ENCODE assay signal across 3 cellular contexts in genomic region chr11:69880803-69881445, GRCh38.
TF ChIP-seq lines count a peak whose summit lies in the region.

No MANE protein-coding gene starts in this region.

TF ChIP-seq in HepG2, 621 proteins besides CTCF, POLR2A, EP300 and RAD21 (continues in another document):
- TF ChIP-seq ZSCAN30 (CRISPR knock-in tag; IDR thresholded peaks at IDR 0.05) (no peak), PRMT3 (CRISPR knock-in tag; IDR thresholded peaks at IDR 0.05; ENCODE audit: borderline replicate concordance, low read depth) (no peak), ZNF414 (CRISPR knock-in tag; IDR thresholded peaks at IDR 0.05) (no peak), FLYWCH1 (CRISPR knock-in tag; IDR thresholded peaks at IDR 0.05) (no peak), AKNA (CRISPR knock-in tag; IDR thresholded peaks at IDR 0.05; ENCODE audit: borderline replicate concordance) (no peak), ZNF207 (IDR thresholded peaks at IDR 0.05; ENCODE audit: borderline replicate concordance) (no peak), ZNF224 (CRISPR knock-in tag; IDR thresholded peaks at IDR 0.05) (no peak), PHF8 (CRISPR knock-in tag; IDR thresholded peaks at IDR 0.05) (no peak), HIC2 (CRISPR knock-in tag; IDR thresholded peaks at IDR 0.05; ENCODE audit: low read depth) (no peak)

TF ChIP-seq in H1, 55 proteins besides CTCF, POLR2A, EP300 and RAD21 (continues in another document):
- TF ChIP-seq E2F6 (IDR thresholded peaks at IDR 0.05), result no peak
- TF ChIP-seq CHD7 (IDR thresholded peaks at IDR 0.05; ENCODE audit: insufficient replicate concordance, low read length), result no peak
- no peak for TF ChIP-seq RBBP5 (IDR thresholded peaks at IDR 0.05; ENCODE audit: borderline replicate concordance, low read depth, low read length)
- TF ChIP-seq USF2 (IDR thresholded peaks at IDR 0.05; ENCODE audit: low read length), result no peak
- no peak for TF ChIP-seq GTF2F1 (IDR thresholded peaks at IDR 0.05; ENCODE audit: borderline replicate concordance, low read depth, low read length)
- TF ChIP-seq SIN3A (conservative IDR thresholded peaks at IDR 0.05 in 1 of 2, IDR thresholded peaks at IDR 0.05 in 1 of 2; ENCODE audit: low read depth in 1 of 2, low read length in 2 of 2), result no peak
- TF ChIP-seq MAX (IDR thresholded peaks at IDR 0.05), result no peak
- TF ChIP-seq BRCA1 (IDR thresholded peaks at IDR 0.05; ENCODE audit: low read depth, low read length), result no peak
- no peak for TF ChIP-seq SRF (IDR thresholded peaks at IDR 0.05; ENCODE audit: low read depth, low read length)
- no peak for TF ChIP-seq NRF1 (IDR thresholded peaks at IDR 0.05; ENCODE audit: low read depth, low read length)
- no peak for TF ChIP-seq SP2 (IDR thresholded peaks at IDR 0.05; ENCODE audit: low read length)

TF ChIP-seq in WTC11, 78 proteins besides CTCF, POLR2A, EP300 and RAD21:
- TF ChIP-seq ETV6 (CRISPR knock-in tag; IDR thresholded peaks at IDR 0.05) (no peak), ZNF532 (CRISPR knock-in tag; IDR thresholded peaks at IDR 0.05; ENCODE audit: borderline replicate concordance) (no peak), RELA (CRISPR knock-in tag; IDR thresholded peaks at IDR 0.05; ENCODE audit: borderline replicate concordance) (no peak), IRF1 (CRISPR knock-in tag; IDR thresholded peaks at IDR 0.05) (no peak), MLX (CRISPR knock-in tag; IDR thresholded peaks at IDR 0.05) (no peak), PREB (CRISPR knock-in tag; IDR thresholded peaks at IDR 0.05; ENCODE audit: borderline replicate concordance) (no peak), NR3C1 (CRISPR knock-in tag; conservative IDR thresholded peaks at IDR 0.05; ENCODE audit: low read depth) (no peak), FOXK1 (CRISPR knock-in tag; IDR thresholded peaks at IDR 0.05) (no peak), USF1 (CRISPR knock-in tag; IDR thresholded peaks at IDR 0.05) (no peak)
TF ChIP-seq in WTC11: peak in this region for 0.
